Comparison of ENCODE assay signal across 8 cellular contexts in the genomic region with DNA sequence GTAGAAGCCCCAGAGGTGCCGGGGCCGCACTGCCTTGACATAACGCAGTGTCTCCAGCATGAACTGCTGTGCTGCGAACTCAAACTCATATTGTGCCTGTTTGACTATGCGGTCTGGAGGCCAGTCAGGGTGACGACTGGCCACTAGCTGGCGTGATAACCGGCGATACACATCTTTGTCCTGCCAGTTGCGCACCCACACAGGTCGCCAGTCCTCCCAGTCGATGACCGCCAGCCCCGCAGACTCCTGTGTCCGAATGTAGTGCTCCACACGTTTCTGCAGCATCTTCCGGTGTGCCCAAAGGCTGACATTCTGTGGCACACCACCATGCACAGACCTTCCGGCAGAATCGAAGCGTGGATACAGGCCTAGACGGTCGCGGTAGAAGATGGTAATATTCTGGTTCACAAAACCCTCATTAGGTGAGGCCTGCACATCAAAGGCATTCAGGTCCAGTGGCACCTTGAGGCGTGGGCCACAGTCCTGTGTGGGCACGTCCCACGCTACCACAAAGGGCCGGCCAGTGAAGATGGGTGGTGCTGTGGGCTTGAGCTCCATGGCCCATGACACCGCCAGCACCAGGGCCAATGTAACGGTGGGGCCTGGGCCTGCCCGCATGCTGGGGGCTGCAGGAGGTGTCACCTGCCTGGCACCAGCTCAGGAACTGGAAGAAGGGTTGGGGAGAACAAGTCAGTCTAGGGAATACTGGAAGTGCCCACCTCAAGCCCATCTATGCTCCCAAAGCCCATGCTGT. TPM values are rescaled to one million over a fixed set of nuclear protein-coding genes. Genes with fewer than 3 reads are reported as not detected.
DNase-seq lines count a peak whose midpoint lies in the region; FAIRE-seq and TF ChIP-seq lines count a peak whose summit lies in the region.

No MANE protein-coding gene starts in this region.

- no peak overlapping the region for H2BK5ac ChIP-seq in mesenchymal stem cell (ENCODE audit: low read depth, low read length, poor library complexity, severe bottlenecking)

- no peaks in the 10 kb centered on the region for H3K9me3 Mint-ChIP-seq in activated naive CD4-positive, alpha-beta T cell treated with anti-CD3 and anti-CD28 coated beads, Interleukin-2, amount 10 ng/mL, durations not matched to agents 7 days and 5 days

- H3K4me3 Mint-ChIP-seq in activated naive CD4-positive, alpha-beta T cell treated with anti-CD3 and anti-CD28 coated beads, Interleukin-2, amount 10 ng/mL, durations not matched to agents 7 days and 5 days: peak overlapping the region; percentile 94

- peaks cover 6% of the 10 kb centered on the region for H3K36me3 Mint-ChIP-seq in activated naive CD4-positive, alpha-beta T cell treated with anti-CD3 and anti-CD28 coated beads, Interleukin-2, amount 10 ng/mL, durations not matched to agents 7 days and 5 days

- H3K4ac ChIP-seq in mesenchymal stem cell (ENCODE audit: low read depth in 1 of 2, low read length in 2 of 2): peak overlapping the region in 1 of 2 experiments; percentile 47

- H3K27me3 ChIP-seq in bronchial epithelial cell (ENCODE audit: control insufficient read depth, insufficient read depth, low read length) (no peaks in the 10 kb centered on the region), mesenchymal stem cell (ENCODE audit: control insufficient read depth in 1 of 2, insufficient read depth in 1 of 2, low read length in 2 of 2) (no peaks in the 10 kb centered on the region)

- H3K36me3 ChIP-seq in bronchial epithelial cell (ENCODE audit: control insufficient read depth, insufficient read depth, low read length) (peaks cover 26% of the 10 kb centered on the region), mesenchymal stem cell (ENCODE audit: control insufficient read depth in 1 of 2, insufficient read depth in 2 of 2, low read depth in 1 of 2, low read length in 2 of 2) (peaks cover 46 to 55% of the 10 kb centered on the region in 2 experiments), urinary bladder (ENCODE audit: insufficient read depth) (no peaks in the 10 kb centered on the region)

- H3K14ac ChIP-seq in mesenchymal stem cell (ENCODE audit: low read length in 2 of 2): peak overlapping the region in 1 of 2 experiments; percentile 90

- H4K91ac ChIP-seq in mesenchymal stem cell (ENCODE audit: low read length): peak overlapping the region; percentile 79

- FAIRE-seq in bronchial epithelial cell (lab: Jason Lieb, UNC): no peak

- no peak overlapping the region for H2AK5ac ChIP-seq in mesenchymal stem cell (ENCODE audit: low read length, severe bottlenecking)

- peak overlapping the region; percentile 99 for H3K9ac ChIP-seq in mesenchymal stem cell (ENCODE audit: low read length)

- DNase-seq in activated naive CD4-positive, alpha-beta T cell treated with anti-CD3 and anti-CD28 coated beads, Interleukin-2, amount 10 ng/mL, durations not matched to agents 7 days and 5 days: peak; percentile 21
- DNase-seq in activated naive CD4-positive, alpha-beta T cell (lab: John Stamatoyannopoulos, UW): no peak
- DNase-seq in bronchial epithelial cell (ENCODE audit: low read depth) (no peak), mesenchymal stem cell (no peak), NCI-H1417 (lab: John Stamatoyannopoulos, UW) (no peak), SW480 (ENCODE audit: low spot score) (no peak), NCI-H1048 (lab: John Stamatoyannopoulos, UW) (no peak)

- H3K4me1 ChIP-seq in mesenchymal stem cell (ENCODE audit: control insufficient read depth, insufficient read depth, low read depth, low read length): peaks cover 57% of the 10 kb centered on the region
- H3K4me1 ChIP-seq in urinary bladder (ENCODE audit: insufficient read depth): no peaks in the 10 kb centered on the region

- 93% methylated on average over 30 of the region's 30 CpGs for WGBS in mesenchymal stem cell
- 78% methylated on average over 30 of the region's 30 CpGs for WGBS in urinary bladder

- CTCF ChIA-PET in activated naive CD4-positive, alpha-beta T cell treated with anti-CD3 and anti-CD28 coated beads, Interleukin-2, amount 10 ng/mL, durations not matched to agents 7 days and 5 days (lab: Charles Lee): interaction anchor here (1.0 to 1.7 kb wide), 3 partner anchors 8 to 92 kb away, joined by 3 to 5 read pairs (median 4); partner anchors contain the start of gene TUSC2

- no peak overlapping the region for H2BK15ac ChIP-seq in mesenchymal stem cell (ENCODE audit: low read depth, poor library complexity, severe bottlenecking)

- H3K4me1 Mint-ChIP-seq in activated naive CD4-positive, alpha-beta T cell treated with anti-CD3 and anti-CD28 coated beads, Interleukin-2, amount 10 ng/mL, durations not matched to agents 7 days and 5 days: peaks cover 51% of the 10 kb centered on the region

- H3K79me1 ChIP-seq in mesenchymal stem cell (replicated peaks; ENCODE audit: low read length, poor library complexity, severe bottlenecking): peaks cover 38% of the 10 kb centered on the region

- H2BK12ac ChIP-seq in mesenchymal stem cell (ENCODE audit: low read length in 2 of 2): peak overlapping the region in 1 of 2 experiments; percentile 80

- H4K8ac ChIP-seq in mesenchymal stem cell (ENCODE audit: low read length): no peak overlapping the region

- H2BK120ac ChIP-seq in mesenchymal stem cell (ENCODE audit: low read depth, low read length): no peak overlapping the region

- H3K4me3 ChIP-seq in bronchial epithelial cell (ENCODE audit: low read depth, low read length) (peak overlapping the region; percentile 61), mesenchymal stem cell (ENCODE audit: insufficient read depth in 1 of 2, low read depth in 1 of 2, low read length in 2 of 2) (peak overlapping the region; percentile 78 to 88), urinary bladder (ENCODE audit: low read depth, low read length) (peak overlapping the region; percentile 58)

- H3K4me2 ChIP-seq in mesenchymal stem cell (ENCODE audit: low read length, poor library complexity, severe bottlenecking): peak overlapping the region; percentile 60

- H3K27me3 Mint-ChIP-seq in activated naive CD4-positive, alpha-beta T cell treated with anti-CD3 and anti-CD28 coated beads, Interleukin-2, amount 10 ng/mL, durations not matched to agents 7 days and 5 days: no peaks in the 10 kb centered on the region

- no peaks in the 10 kb centered on the region for H3K9me3 ChIP-seq in mesenchymal stem cell (ENCODE audit: control insufficient read depth, low read length)

- peak overlapping the region in 1 of 2 experiments; percentile 47 for H3K23ac ChIP-seq in mesenchymal stem cell (ENCODE audit: low read length in 2 of 2)

- H3K27ac Mint-ChIP-seq in activated naive CD4-positive, alpha-beta T cell treated with anti-CD3 and anti-CD28 coated beads, Interleukin-2, amount 10 ng/mL, durations not matched to agents 7 days and 5 days: no peak overlapping the region

- no peak for TF ChIP-seq CTCF in bronchial epithelial cell (IDR thresholded peaks at IDR 0.05; ENCODE audit: insufficient read depth, low read length, severe bottlenecking)

- H2AFZ ChIP-seq in mesenchymal stem cell (ENCODE audit: low read depth, low read length): no peak overlapping the region

- peak overlapping the region in 1 of 2 experiments; percentile 64 for H3K18ac ChIP-seq in mesenchymal stem cell (ENCODE audit: low read depth in 1 of 2, low read length in 2 of 2)

- H3K27ac ChIP-seq in mesenchymal stem cell (ENCODE audit: low read length, poor library complexity, severe bottlenecking) (peak overlapping the region; percentile 85), urinary bladder (ENCODE audit: low read depth) (no peak overlapping the region)

RNA-seq across cellular contexts. Expression of gene HYAL2, which starts 2.5 kb away (rescaled TPM):
- 55.0 and 63.0 TPM in 2 replicates for total RNA-seq in bronchial epithelial cell
- polyA plus RNA-seq in mesenchymal stem cell (2013, experiment 1 of 2): 40.1 TPM
- 39.5 TPM for polyA plus RNA-seq in mesenchymal stem cell (2013, experiment 2 of 2)
- total RNA-seq in urinary bladder: 44.0 TPM
- 121 TPM for polyA plus RNA-seq in urinary bladder

RNA-seq across cellular contexts. Expression of gene TUSC2, which starts 8.0 kb away (rescaled TPM):
- total RNA-seq in bronchial epithelial cell (21.9 and 23.3 TPM in 2 replicates), urinary bladder (4.5 TPM)
- polyA plus RNA-seq in mesenchymal stem cell (2013, experiment 1 of 2): 23.7 TPM
- 23.1 TPM for polyA plus RNA-seq in mesenchymal stem cell (2013, experiment 2 of 2)
- 48.5 TPM for polyA plus RNA-seq in urinary bladder

RNA-seq across cellular contexts. Expression of gene HYAL1, which starts 16.7 kb away (rescaled TPM):
- total RNA-seq in bronchial epithelial cell: 7.1 and 8.3 TPM in 2 replicates
- 0.15 TPM for polyA plus RNA-seq in mesenchymal stem cell (2013, experiment 1 of 2)
- 0.11 TPM for polyA plus RNA-seq in mesenchymal stem cell (2013, experiment 2 of 2)
- total RNA-seq in urinary bladder: 2.5 TPM
- polyA plus RNA-seq in urinary bladder: 7.0 TPM

RNA-seq across cellular contexts. Expression of gene RASSF1, which starts 20.6 kb away (rescaled TPM):
- total RNA-seq in bronchial epithelial cell (15.5 and 25.5 TPM in 2 replicates), urinary bladder (25.4 TPM)
- 12.3 TPM for polyA plus RNA-seq in mesenchymal stem cell (2013, experiment 1 of 2)
- 12.4 TPM for polyA plus RNA-seq in mesenchymal stem cell (2013, experiment 2 of 2)
- 41.5 TPM for polyA plus RNA-seq in urinary bladder

RNA-seq across cellular contexts. Expression of gene HYAL3, which starts 20.8 kb away (rescaled TPM):
- total RNA-seq in bronchial epithelial cell (6.6 and 6.8 TPM in 2 replicates), urinary bladder (2.9 TPM)
- 4.2 TPM for polyA plus RNA-seq in mesenchymal stem cell (2013, experiment 1 of 2)
- polyA plus RNA-seq in mesenchymal stem cell (2013, experiment 2 of 2): 4.2 TPM
- 3.0 TPM for polyA plus RNA-seq in urinary bladder
